ENCODE assay signal across 17 cellular contexts in genomic region chr1:42853116-42853884, GRCh38. TPM values are rescaled to one million over a fixed set of nuclear protein-coding genes. Genes with fewer than 3 reads are reported as not detected.
DNase-seq lines count a peak whose midpoint lies in the region; ATAC-seq, FAIRE-seq and TF ChIP-seq lines count a peak whose summit lies in the region.
"Had no signal": no experiment of that assay in that cellular context is flagged by ENCODE, and none has a peak within 500 bp of the region (broad histone marks: within the 10 kb centered on the region; RNA-seq: fewer than 3 reads in every experiment).

No MANE protein-coding gene starts in this region.

- no peak overlapping the region for H3K4me3 Mint-ChIP-seq in progenitor cell of endocrine pancreas (ENCODE audit: low read depth)

- no peak overlapping the region for H3K9ac ChIP-seq in K562 (ENCODE audit: insufficient read depth in 1 of 2, low read depth in 2 of 2, low read length in 2 of 2)

- ATAC-seq in Right ventricle myocardium superior (ENCODE audit: poor library complexity) = peak; percentile 28
- ATAC-seq in K562 = peak; percentile 24; the same call in 2 of the 3 replicates

- CTCF ChIA-PET in K562 (lab: Yijun Ruan, JAX; ENCODE audit: low intra/inter-chr PET ratio) = no interaction called here

- TF ChIP-seq RAD21 in K562 (CRISPR knock-in tag; conservative IDR thresholded peaks at IDR 0.05 in 1 of 2, IDR thresholded peaks at IDR 0.05 in 1 of 2) = no peak

- TF ChIP-seq CTCF in right atrium auricular region (IDR thresholded peaks at IDR 0.05) (no peak), K562 (IDR thresholded peaks at IDR 0.05 in 2 of 3, conservative IDR thresholded peaks at IDR 0.05 in 1 of 3; ENCODE audit: insufficient read depth in 2 of 3, low read depth in 1 of 3, low read length in 3 of 3) (no peak), progenitor cell of endocrine pancreas (IDR thresholded peaks at IDR 0.05; ENCODE audit: unreplicated experiment) (no peak)

- TF ChIP-seq POLR2A in K562 (conservative IDR thresholded peaks at IDR 0.05) = no peak

- no peak overlapping the region for H2AFZ ChIP-seq in K562 (ENCODE audit: low read depth, low read length)
- H2AFZ ChIP-seq: PC-9 had no signal

- intact Hi-C loops in Right ventricle myocardium superior (cut with DNase I) (no loop called here), K562 (cut with micrococcal nuclease) (no loop called here)

- peaks cover 0 to under 1% of the 10 kb centered on the region in 2 donors for H3K4me1 ChIP-seq in right atrium auricular region
- H3K4me1 ChIP-seq in K562 (replicated peaks in 1 of 2; ENCODE audit: control insufficient read depth in 2 of 2, insufficient read depth in 2 of 2, low read length in 2 of 2) = peaks cover under 1 to 4% of the 10 kb centered on the region in 2 experiments; a peak in 3 of 5 replicates

- H3K27me3 ChIP-seq in right atrium auricular region (no peaks in the 10 kb centered on the region), K562 (ENCODE audit: control insufficient read depth in 2 of 2, insufficient read depth in 2 of 2, low read length in 2 of 2) (no peaks in the 10 kb centered on the region), MG63 (no peaks in the 10 kb centered on the region)

- H3K79me2 ChIP-seq in K562 (ENCODE audit: control insufficient read depth, insufficient read depth, low read length) = peaks cover 2% of the 10 kb centered on the region

- no peak overlapping the region for H3K4me2 ChIP-seq in K562 (ENCODE audit: insufficient read depth, low read length)
- H3K4me2 ChIP-seq: PC-9 had no signal

- TF ChIP-seq EP300 in K562 (IDR thresholded peaks at IDR 0.05; ENCODE audit: low read length) = no peak

- H3K9me3 ChIP-seq in right atrium auricular region (no peaks in the 10 kb centered on the region), K562 (replicated peaks; ENCODE audit: control insufficient read depth, insufficient read depth, low read depth, low read length) (peaks cover 5% of the 10 kb centered on the region), MG63 (peaks cover 15% of the 10 kb centered on the region; the same call in 1 of the 2 replicates)

- H3K27ac ChIP-seq in right atrium auricular region = no peak overlapping the region
- H3K27ac ChIP-seq in K562 (ENCODE audit: extremely low read depth, low read depth, low read length) = no peak overlapping the region
- H3K27ac ChIP-seq: 22Rv1, PC-9 had no signal

- no peak for FAIRE-seq in K562 (lab: Jason Lieb, UNC)
- FAIRE-seq: GM12892, H1 had no signal

- H3K4me1 Mint-ChIP-seq in progenitor cell of endocrine pancreas (ENCODE audit: low read depth) = no peaks in the 10 kb centered on the region

- H3K27me3 Mint-ChIP-seq in progenitor cell of endocrine pancreas = no peaks in the 10 kb centered on the region

- no peaks in the 10 kb centered on the region for H3K9me1 ChIP-seq in K562 (ENCODE audit: control insufficient read depth, insufficient read depth, low read length)

- 80% methylated on average over 6 of the region's 6 CpGs for WGBS in K562 (ENCODE audit: insufficient coverage, low coverage, missing lambda C conversion rate)

- POLR2A ChIA-PET in K562 (lab: Yijun Ruan, JAX) = interaction anchor here (0.7 kb wide), 1 partner anchor 146 kb away, joined by 3 read pairs; no protein-coding TSS in a partner anchor

- no peaks in the 10 kb centered on the region for H4K20me1 ChIP-seq in K562 (replicated peaks; ENCODE audit: control insufficient read depth, insufficient read depth, low read length)

- DNase-seq in Right ventricle myocardium superior = no peak
- no peak for DNase-seq in right atrium auricular region (ENCODE audit: low spot score)
- DNase-seq in NCI-H82 treated with DMSO at 0.1 percent for 48 hours (lab: John Stamatoyannopoulos, UW; ENCODE audit: unreplicated experiment) = peak; percentile 63
- no peak for DNase-seq in K562 (ENCODE audit: extremely low read depth in 1 of 4, low spot score in 3 of 4)
- no peak for DNase-seq in progenitor cell of endocrine pancreas (ENCODE audit: low spot score, unreplicated experiment)
- no peak for DNase-seq in MG63
- DNase-seq in HUDEP-2 (lab: John Stamatoyannopoulos, UW; ENCODE audit: unreplicated experiment in 76 of 76) = no peak
- no peak for DNase-seq in activated CD4-positive, alpha-beta T cell treated with anti-CD3 and anti-CD28 coated beads for 4 hours
- DNase-seq: DMS 273 treated with DMSO at 0.1 percent for 48 hours, GF-D8, NCI-H1417 treated with DMSO at 0.1 percent for 48 hours, NCI-H1930, NCI-H69 had no signal

- in situ Hi-C loops in K562 (cut with MboI) = no loop called here

- BruUV-seq in K562 (replicated peaks; lab: Mats Ljungman, UMichigan) = no TSS peak

- no peak overlapping the region for H3K4me3 ChIP-seq in right atrium auricular region
- no peak overlapping the region for H3K4me3 ChIP-seq in K562
- no peak overlapping the region for H3K4me3 ChIP-seq in MG63
- H3K4me3 ChIP-seq: PC-9 had no signal

- H3K36me3 ChIP-seq in right atrium auricular region (peaks cover 22% of the 10 kb centered on the region), K562 (ENCODE audit: control insufficient read depth, insufficient read depth, low read length) (peaks cover 36% of the 10 kb centered on the region; the same call in 2 of the 3 replicates), MG63 (peaks cover 34% of the 10 kb centered on the region)

- peaks cover 52% of the 10 kb centered on the region for H3K36me3 Mint-ChIP-seq in progenitor cell of endocrine pancreas (ENCODE audit: insufficient read depth)

- H3K27ac Mint-ChIP-seq in progenitor cell of endocrine pancreas = peak overlapping the region; percentile 54

- H3K9me3 Mint-ChIP-seq in progenitor cell of endocrine pancreas (ENCODE audit: low read depth) = peaks cover 36% of the 10 kb centered on the region

RNA-seq across cellular contexts. Expression of gene ZNF691, which starts 6.9 kb away (rescaled TPM):
- total RNA-seq in Right ventricle myocardium superior (8.5 TPM), right atrium auricular region (10 to 100 TPM; 10.2 to 11.6 TPM), K562 (2014; rRNA removed) (14.8 and 17.4 TPM in 2 replicates), K562 (2014; rRNA removed; fragmentation: Illumina TruSeq; extraction: Trizol) (10.8 and 11.8 TPM in 2 replicates), K562 (2015; rRNA removed; fragmentation: Illumina TruSeq; extraction: Trizol) (9.2 and 10.7 TPM in 2 replicates), K562 (2021) (11.7 and 15.2 TPM in 2 replicates), progenitor cell of endocrine pancreas (18.1 and 18.8 TPM in 2 replicates)
- 18.1 and 22.3 TPM in 2 replicates for total RNA-seq in K562 (2011; cell fraction: chromatin; rRNA removed; ENCODE audit: low replicate concordance)
- 12.2 and 16.0 TPM in 2 replicates for total RNA-seq in K562 (2011; cell fraction: nucleolus; rRNA removed)
- 13.1 and 18.3 TPM in 2 replicates for total RNA-seq in K562 (2011; cell fraction: nucleoplasm; rRNA removed)
- polyA plus RNA-seq in K562 (2011; rRNA removed) (11.6 and 11.9 TPM in 2 replicates), K562 (2014; fragmentation: Illumina TruSeq; extraction: Trizol) (19.0 and 21.6 TPM in 2 replicates), K562 (2014; fragmentation: Nextera tagmentation; extraction: Ambion mirVana) (10 to 100 TPM; 20.0 to 30.4 TPM), K562 (2014; rRNA removed) (10.7 and 14.0 TPM in 2 replicates)
- polyA plus RNA-seq in K562 (2011; cell fraction: cytosol; rRNA removed) = 11.9 and 13.0 TPM in 2 replicates
- polyA plus RNA-seq in K562 (2011; cell fraction: nucleus; rRNA removed) = 30.8 and 50.7 TPM in 2 replicates
- 12.4 and 15.2 TPM in 2 replicates for polyA plus RNA-seq in K562 (2012)
- 6.7 and 7.1 TPM in 2 replicates for polyA minus RNA-seq in K562 (2011; rRNA and poly(A)+ RNA removed)
- 2.5 and 3.7 TPM in 2 replicates for polyA minus RNA-seq in K562 (2011; cell fraction: cytosol; rRNA and poly(A)+ RNA removed)
- 11.0 and 16.6 TPM in 2 replicates for polyA minus RNA-seq in K562 (2011; cell fraction: nucleus; rRNA and poly(A)+ RNA removed)
- 6.9 and 10.3 TPM in 2 replicates for total RNA-seq in MG63 (2014; rRNA removed; shearing (Covaris generic); ENCODE audit: low replicate concordance)

RNA-seq across cellular contexts. Expression of gene SVBP, which starts 36.1 kb away (rescaled TPM):
- total RNA-seq in Right ventricle myocardium superior = 9.6 TPM
- total RNA-seq in right atrium auricular region = 10 to 100 TPM; 14.5 to 22.1 TPM
- total RNA-seq in K562 (2011; cell fraction: chromatin; rRNA removed; ENCODE audit: low replicate concordance) = 6.8 and 15.4 TPM in 2 replicates
- total RNA-seq in K562 (2011; cell fraction: nucleolus; rRNA removed) = 7.5 and 9.5 TPM in 2 replicates
- total RNA-seq in K562 (2011; cell fraction: nucleoplasm; rRNA removed) = 9.6 and 14.4 TPM in 2 replicates
- 32.6 and 44.7 TPM in 2 replicates for total RNA-seq in K562 (2014; rRNA removed)
- total RNA-seq in K562 (2014; rRNA removed; fragmentation: Illumina TruSeq; extraction: Trizol) = 46.5 and 48.3 TPM in 2 replicates
- total RNA-seq in K562 (2015; rRNA removed; fragmentation: Illumina TruSeq; extraction: Trizol) = 41.1 and 44.5 TPM in 2 replicates
- 31.7 and 36.0 TPM in 2 replicates for total RNA-seq in K562 (2021)
- 42.8 and 49.4 TPM in 2 replicates for polyA plus RNA-seq in K562 (2011; rRNA removed)
- 12.9 and 26.0 TPM in 2 replicates for polyA plus RNA-seq in K562 (2011; cell fraction: cytosol; rRNA removed)
- 7.9 and 14.9 TPM in 2 replicates for polyA plus RNA-seq in K562 (2011; cell fraction: nucleus; rRNA removed)
- 43.0 and 46.8 TPM in 2 replicates for polyA plus RNA-seq in K562 (2012)
- polyA plus RNA-seq in K562 (2014; fragmentation: Illumina TruSeq; extraction: Trizol) = 49.7 and 53.2 TPM in 2 replicates
- polyA plus RNA-seq in K562 (2014; fragmentation: Nextera tagmentation; extraction: Ambion mirVana) = 10 to 100 TPM; 37.9 TPM
- polyA plus RNA-seq in K562 (2014; rRNA removed) = 32.6 and 40.0 TPM in 2 replicates
- polyA minus RNA-seq in K562 (2011; rRNA and poly(A)+ RNA removed) = 19.4 and 19.7 TPM in 2 replicates
- 3.7 and 6.6 TPM in 2 replicates for polyA minus RNA-seq in K562 (2011; cell fraction: cytosol; rRNA and poly(A)+ RNA removed)
- polyA minus RNA-seq in K562 (2011; cell fraction: nucleus; rRNA and poly(A)+ RNA removed) = 2.6 and 5.1 TPM in 2 replicates
- total RNA-seq in progenitor cell of endocrine pancreas = 58.4 and 65.8 TPM in 2 replicates
- total RNA-seq in MG63 (2014; rRNA removed; shearing (Covaris generic); ENCODE audit: low replicate concordance) = 9.0 and 31.1 TPM in 2 replicates

RNA-seq across cellular contexts. Expression of gene ERMAP, which starts 36.4 kb away (rescaled TPM):
- total RNA-seq in Right ventricle myocardium superior (3.6 TPM), right atrium auricular region (1 to 10 TPM; 3.3 to 5.6 TPM), K562 (2014; rRNA removed) (15.7 and 18.2 TPM in 2 replicates), K562 (2014; rRNA removed; fragmentation: Illumina TruSeq; extraction: Trizol) (23.7 and 25.0 TPM in 2 replicates), K562 (2015; rRNA removed; fragmentation: Illumina TruSeq; extraction: Trizol) (22.2 and 23.7 TPM in 2 replicates), K562 (2021) (20.5 and 22.5 TPM in 2 replicates), progenitor cell of endocrine pancreas (10.4 and 12.9 TPM in 2 replicates)
- total RNA-seq in K562 (2011; cell fraction: chromatin; rRNA removed; ENCODE audit: low replicate concordance) = 68.5 and 80.5 TPM in 2 replicates
- total RNA-seq in K562 (2011; cell fraction: nucleolus; rRNA removed) = 66.4 and 81.6 TPM in 2 replicates
- total RNA-seq in K562 (2011; cell fraction: nucleoplasm; rRNA removed) = 80.8 and 97.2 TPM in 2 replicates
- polyA plus RNA-seq in K562 (2011; rRNA removed) (15.3 and 24.9 TPM in 2 replicates), K562 (2014; fragmentation: Illumina TruSeq; extraction: Trizol) (25.3 and 31.4 TPM in 2 replicates), K562 (2014; fragmentation: Nextera tagmentation; extraction: Ambion mirVana) (10 to 100 TPM in 1 of 2 experiments, 1 to 10 TPM in 1; 8.0 to 12.9 TPM), K562 (2014; rRNA removed) (16.6 and 20.3 TPM in 2 replicates)
- 13.2 and 16.1 TPM in 2 replicates for polyA plus RNA-seq in K562 (2011; cell fraction: cytosol; rRNA removed)
- polyA plus RNA-seq in K562 (2011; cell fraction: nucleus; rRNA removed) = 28.4 and 45.9 TPM in 2 replicates
- 15.9 and 21.3 TPM in 2 replicates for polyA plus RNA-seq in K562 (2012)
- polyA minus RNA-seq in K562 (2011; rRNA and poly(A)+ RNA removed) = 21.4 and 35.1 TPM in 2 replicates
- polyA minus RNA-seq in K562 (2011; cell fraction: cytosol; rRNA and poly(A)+ RNA removed) = 14.4 and 16.4 TPM in 2 replicates
- 24.0 and 28.0 TPM in 2 replicates for polyA minus RNA-seq in K562 (2011; cell fraction: nucleus; rRNA and poly(A)+ RNA removed)
- total RNA-seq in MG63 (2014; rRNA removed; shearing (Covaris generic); ENCODE audit: low replicate concordance) = 10.3 and 15.3 TPM in 2 replicates
